Comparison of ENCODE assay signal across 8 cellular contexts in genomic region chr5:135140805-135141204, GRCh38.
DNase-seq lines count a peak whose midpoint lies in the region; TF ChIP-seq lines count a peak whose summit lies in the region.

No MANE protein-coding gene starts in this region.

- H3K4me3 ChIP-seq in AG10803 (ENCODE audit: low read length) (no peak overlapping the region), Karpas-422 (ENCODE audit: low read length) (peak overlapping the region; percentile 17), Peyer's patch (no peak overlapping the region)

- DNase-seq in AG10803 (ENCODE audit: low read depth) (peak; percentile 92), Karpas-422 (peak; percentile 51), astrocyte of the hippocampus (ENCODE audit: low read depth, low spot score) (peak; percentile 24), medulla oblongata (ENCODE audit: extremely low spot score) (peak; percentile 18), NCI-H345 treated with DMSO at 0.1 percent for 48 hours (lab: John Stamatoyannopoulos, UW; ENCODE audit: unreplicated experiment) (no peak), NCI-H146 (lab: John Stamatoyannopoulos, UW) (no peak), Peyer's patch (no peak), NCI-H2029 treated with DMSO at 0.1 percent for 48 hours (lab: John Stamatoyannopoulos, UW) (no peak)

- no peaks in the 10 kb centered on the region for H4K20me1 ChIP-seq in Karpas-422 (ENCODE audit: insufficient read depth, low read depth, low read length)

- H3K79me2 ChIP-seq in Karpas-422 (ENCODE audit: low read length): no peaks in the 10 kb centered on the region

- peak overlapping the region; percentile 58 for H3K4me2 ChIP-seq in Karpas-422 (ENCODE audit: low read depth, low read length, poor library complexity, severe bottlenecking)

- TF ChIP-seq CTCF in AG10803 (conservative IDR thresholded peaks at IDR 0.05; ENCODE audit: low read length) (no peak), Peyer's patch (IDR thresholded peaks at IDR 0.05) (no peak)

- H3K9me3 ChIP-seq in Karpas-422 (ENCODE audit: low read length): no peaks in the 10 kb centered on the region
- H3K9me3 ChIP-seq in Peyer's patch: no peaks in the 10 kb centered on the region

- no peak overlapping the region for H2AFZ ChIP-seq in Karpas-422 (ENCODE audit: low read length)

- H3K9me2 ChIP-seq in Karpas-422 (replicated peaks; ENCODE audit: insufficient read depth, low read length): no peaks in the 10 kb centered on the region

- H3K27me3 ChIP-seq in Karpas-422 (ENCODE audit: low read length) (no peaks in the 10 kb centered on the region), Peyer's patch (no peaks in the 10 kb centered on the region)

- H3K4me1 ChIP-seq in Karpas-422 (ENCODE audit: low read length) (peaks cover 31% of the 10 kb centered on the region), Peyer's patch (peaks cover 0 to 17% (median 2%) of the 10 kb centered on the region in 4 donors)

- TF ChIP-seq POLR2A in Peyer's patch (IDR thresholded peaks at IDR 0.05): no peak

- H3K36me3 ChIP-seq in Karpas-422 (ENCODE audit: insufficient read depth, low read length) (no peaks in the 10 kb centered on the region), Peyer's patch (no peaks in the 10 kb centered on the region)

- H3K9ac ChIP-seq in Karpas-422 (ENCODE audit: low read length): peak overlapping the region; percentile 34

- H3K27ac ChIP-seq in Karpas-422 (ENCODE audit: low read length) (peak overlapping the region; percentile 53; the same call in 1 of the 2 replicates), Peyer's patch (peak overlapping the region in 2 of 4 donors; percentile 48 to 68)

Comparison
In these comparisons a context has a peak if more than half of its experiments do, and no peak if none do; other contexts are left out.
1. DNase-seq: peak in AG10803 (single experiment), Karpas-422 (single experiment), astrocyte of the hippocampus (single experiment) and medulla oblongata (single experiment); none in NCI-H345 treated with DMSO at 0.1 percent for 48 hours (single experiment), NCI-H146 (single experiment), Peyer's patch (0 of 3) and NCI-H2029 treated with DMSO at 0.1 percent for 48 hours (single experiment).